In the genomic region with DNA sequence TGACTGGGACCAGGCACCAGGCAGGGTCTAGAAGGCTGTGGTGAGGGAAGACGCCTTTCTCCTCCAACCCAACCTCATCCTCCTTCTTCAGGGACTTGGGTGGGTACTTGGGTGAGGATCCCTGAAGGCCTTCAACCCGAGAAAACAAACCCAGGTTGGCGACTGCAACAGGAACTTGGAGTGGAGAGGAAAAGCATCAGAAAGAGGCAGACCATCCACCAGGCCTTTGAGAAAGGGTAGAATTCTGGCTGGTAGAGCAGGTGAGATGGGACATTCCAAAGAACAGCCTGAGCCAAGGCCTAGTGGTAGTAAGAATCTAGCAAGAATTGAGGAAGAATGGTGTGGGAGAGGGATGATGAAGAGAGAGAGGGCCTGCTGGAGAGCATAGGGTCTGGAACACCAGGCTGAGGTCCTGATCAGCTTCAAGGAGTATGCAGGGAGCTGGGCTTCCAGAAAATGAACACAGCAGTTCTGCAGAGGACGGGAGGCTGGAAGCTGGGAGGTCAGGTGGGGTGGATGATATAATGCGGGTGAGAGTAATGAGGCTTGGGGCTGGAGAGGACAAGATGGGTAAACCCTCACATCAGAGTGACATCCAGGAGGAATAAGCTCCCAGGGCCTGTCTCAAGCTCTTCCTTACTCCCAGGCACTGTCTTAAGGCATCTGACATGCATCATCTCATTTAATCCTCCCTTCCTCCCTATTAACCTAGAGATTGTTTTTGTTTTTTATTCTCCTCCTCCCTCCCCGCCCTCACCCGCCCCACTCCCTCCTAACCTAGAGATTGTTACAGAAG, we compare ENCODE assay signal across 20 cellular contexts.
"Had no signal": no experiment of that assay in that cellular context is flagged by ENCODE, and none has a peak within 500 bp of the region (broad histone marks: within the 10 kb centered on the region; RNA-seq: fewer than 3 reads in every experiment).

No MANE protein-coding gene starts in this region.

- H3K9me3 ChIP-seq: esophagus muscularis mucosa, gastroesophageal sphincter, heart right ventricle, psoas muscle, suprapubic skin had no signal

- H3K36me3 ChIP-seq: esophagus muscularis mucosa, gastroesophageal sphincter, heart right ventricle, suprapubic skin had no signal

- ATAC-seq: foreskin keratinocyte; gastroesophageal sphincter; heart right ventricle; left colon; left ventricle myocardium superior; psoas muscle; stimulated activated naive B cell treated with anti-CD40 and anti-IgM and Interleukin-4, amounts not matched to agents 10 μg/mL and 1 μg/mL and 100 μg/mL, for 72 hours had no signal

- H3K4me1 ChIP-seq: esophagus muscularis mucosa, foreskin keratinocyte, gastroesophageal sphincter, heart right ventricle, psoas muscle, suprapubic skin had no signal

- H3K4me3 ChIP-seq: esophagus muscularis mucosa, gastroesophageal sphincter, heart right ventricle, lung, psoas muscle, skin epidermis, suprapubic skin had no signal

- H3K27ac ChIP-seq: esophagus muscularis mucosa, foreskin keratinocyte, gastroesophageal sphincter, heart right ventricle, psoas muscle, skin epidermis, suprapubic skin had no signal

- DNase-seq: effector memory CD4-positive, alpha-beta T cell; foreskin keratinocyte; heart right ventricle; hypothalamus; immature natural killer cell; islet precursor cell; kidney glomerular epithelial cell; left colon; left ventricle myocardium superior; naive B cell; psoas muscle; right cardiac atrium; stimulated activated CD4-positive, alpha-beta T cell treated with anti-CD3 and anti-CD28 coated beads, Interleukin-15, amount 100 ng/mL, for 24 hours; stimulated activated CD4-positive, alpha-beta T cell treated with anti-CD3 and anti-CD28 coated beads, Interleukin-2, amount 100 ng/mL, for 48 hours; stimulated activated naive B cell treated with anti-CD40 and anti-IgM and Interleukin-4, amounts not matched to agents 10 μg/mL and 1 μg/mL and 100 μg/mL, for 72 hours had no signal
